In the genomic region with DNA sequence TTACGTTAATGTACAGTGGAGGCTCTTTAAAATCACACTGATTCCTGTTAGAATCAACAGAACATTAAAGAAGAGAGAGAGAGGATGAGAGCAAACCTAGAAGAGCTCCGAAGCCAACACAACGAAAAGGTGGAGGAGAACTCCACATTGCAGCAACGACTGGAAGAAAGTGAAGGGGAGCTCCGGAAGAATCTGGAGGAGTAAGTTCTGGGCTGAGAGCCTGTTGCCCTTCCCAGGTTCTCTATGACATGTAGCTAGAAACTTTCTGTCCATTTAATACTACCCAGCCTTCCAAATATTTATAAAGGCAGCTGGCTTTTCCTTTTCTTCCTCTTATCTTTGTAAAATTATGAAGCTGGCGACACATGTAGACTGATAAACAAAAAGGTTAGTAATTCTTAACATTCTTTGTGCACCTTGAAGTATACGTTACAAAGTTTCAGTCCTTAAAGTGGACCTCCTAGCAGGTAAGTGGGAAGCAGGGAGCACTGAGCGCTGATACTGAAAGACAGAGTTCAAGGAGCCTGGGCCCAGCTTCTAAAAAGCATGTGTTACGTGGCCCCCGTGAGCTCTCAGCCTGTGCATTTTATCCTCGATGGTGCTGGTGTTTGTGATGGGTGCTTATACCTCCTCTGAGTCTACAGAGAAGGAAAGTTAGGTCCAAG, we compare ENCODE assay signal across 17 cellular contexts.
DNase-seq lines count a peak whose midpoint lies in the region; ATAC-seq and TF ChIP-seq lines count a peak whose summit lies in the region.
"Had no signal": no experiment of that assay in that cellular context is flagged by ENCODE, and none has a peak within 500 bp of the region (broad histone marks: within the 10 kb centered on the region; RNA-seq: fewer than 3 reads in every experiment).

No MANE protein-coding gene starts in this region.

- intact Hi-C loops in heart right ventricle (cut with DNase I) (no loop called here), lower lobe of right lung (cut with DNase I) (no loop called here), prostate gland (cut with DNase I) (no loop called here), spleen (cut with DNase I; ENCODE audit: low total_unique reads) (no loop called here)

- DNase-seq in cardiac muscle cell (ENCODE audit: low read depth in 1 of 2, low spot score in 1 of 2) (no peak), heart right ventricle (no peak), lower lobe of right lung (no peak), prostate gland (ENCODE audit: low spot score) (no peak), spleen (no peak), left lobe of liver (ENCODE audit: low spot score) (no peak), NCI-H226 (no peak)
- DNase-seq: AML-193; Caco-2; CD8-positive, alpha-beta memory T cell; DND-41; GDM1; HCEC 1CT; HFFc6 had no signal

- H3K36me3 ChIP-seq in cardiac muscle cell, result peaks cover 38% of the 10 kb centered on the region
- peaks cover 0 to 30% (median 0%) of the 10 kb centered on the region in 9 donors for H3K36me3 ChIP-seq in heart right ventricle
- H3K36me3 ChIP-seq in lower lobe of right lung, result peaks cover 17% of the 10 kb centered on the region
- no peaks in the 10 kb centered on the region for H3K36me3 ChIP-seq in prostate gland
- no peaks in the 10 kb centered on the region for H3K36me3 ChIP-seq in spleen
- H3K36me3 ChIP-seq: BLaER1 had no signal

- no peak for TF ChIP-seq POLR2A in prostate gland (IDR thresholded peaks at IDR 0.05)
- TF ChIP-seq POLR2A in spleen (IDR thresholded peaks at IDR 0.05), result no peak

- H3K27me3 ChIP-seq in cardiac muscle cell (no peaks in the 10 kb centered on the region), heart right ventricle (no peaks in the 10 kb centered on the region), lower lobe of right lung (ENCODE audit: low read depth) (no peaks in the 10 kb centered on the region), prostate gland (replicated peaks; ENCODE audit: insufficient read depth) (no peaks in the 10 kb centered on the region), spleen (replicated peaks in 1 of 7) (peaks cover 0 to 17% (median 2%) of the 10 kb centered on the region in 7 donors)
- H3K27me3 ChIP-seq: BLaER1 had no signal

- no peak overlapping the region for H3K4me3 ChIP-seq in cardiac muscle cell
- H3K4me3 ChIP-seq in heart right ventricle, result no peak overlapping the region
- no peak overlapping the region for H3K4me3 ChIP-seq in lower lobe of right lung
- no peak overlapping the region for H3K4me3 ChIP-seq in prostate gland
- no peak overlapping the region for H3K4me3 ChIP-seq in spleen
- H3K4me3 ChIP-seq: BLaER1 had no signal

- no peak for TF ChIP-seq CTCF in cardiac muscle cell (IDR thresholded peaks at IDR 0.05; ENCODE audit: low read depth, low read length)
- TF ChIP-seq CTCF in heart right ventricle (IDR thresholded peaks at IDR 0.05), result no peak
- TF ChIP-seq CTCF in lower lobe of right lung (IDR thresholded peaks at IDR 0.05), result no peak
- TF ChIP-seq CTCF in prostate gland (IDR thresholded peaks at IDR 0.05), result no peak
- TF ChIP-seq CTCF in spleen (IDR thresholded peaks at IDR 0.05 in 8 of 11, conservative IDR thresholded peaks at IDR 0.05 in 3 of 11), result no peak

- H3K9me3 ChIP-seq in cardiac muscle cell (ENCODE audit: low read depth), result no peaks in the 10 kb centered on the region
- H3K9me3 ChIP-seq in heart right ventricle, result no peaks in the 10 kb centered on the region
- H3K9me3 ChIP-seq in lower lobe of right lung, result no peaks in the 10 kb centered on the region
- no peaks in the 10 kb centered on the region for H3K9me3 ChIP-seq in prostate gland
- H3K9me3 ChIP-seq in spleen, result no peaks in the 10 kb centered on the region
- H3K9me3 ChIP-seq: BLaER1, Caco-2 had no signal

- ATAC-seq in heart right ventricle (no peak), lower lobe of right lung (peak; percentile 35 to 81), esophagus mucosa (no peak), left lobe of liver (no peak)

- 82 to 84% methylated on average over 11 of the region's 11 CpGs for WGBS in heart right ventricle, 2 donors
- 77% methylated on average over 11 of the region's 11 CpGs for WGBS in prostate gland
- WGBS in spleen, 5 donors, result 82 to 94% (median 87%) methylated on average over 11 of the region's 11 CpGs

- H3K27ac ChIP-seq in cardiac muscle cell (peak overlapping the region; percentile 50), heart right ventricle (no peak overlapping the region), lower lobe of right lung (no peak overlapping the region), prostate gland (peak overlapping the region; percentile 15 to 63), spleen (no peak overlapping the region)
- H3K27ac ChIP-seq: 22Rv1, BLaER1 had no signal

- H3K4me1 ChIP-seq in cardiac muscle cell (ENCODE audit: low read depth), result peaks cover 40% of the 10 kb centered on the region
- peaks cover 0 to 8% (median 0%) of the 10 kb centered on the region in 9 donors for H3K4me1 ChIP-seq in heart right ventricle
- no peaks in the 10 kb centered on the region for H3K4me1 ChIP-seq in lower lobe of right lung
- peaks cover 6% of the 10 kb centered on the region for H3K4me1 ChIP-seq in prostate gland (replicated peaks)
- no peaks in the 10 kb centered on the region for H3K4me1 ChIP-seq in spleen
- H3K4me1 ChIP-seq: BLaER1 had no signal

Comparison
In these comparisons a context has a peak if more than half of its experiments do, and no peak if none do; other contexts are left out.
1. H3K27ac ChIP-seq: peak in cardiac muscle cell (single experiment) and prostate gland (2 of 2); none in heart right ventricle (0 of 10), lower lobe of right lung (single experiment) and spleen (0 of 8).
2. ATAC-seq: peak in lower lobe of right lung (2 of 2); none in heart right ventricle (0 of 8), esophagus mucosa (single experiment) and left lobe of liver (single experiment).